ENCODE assay signal across 1 cellular context in genomic region chr10:31031666-31032514, GRCh38.
A peak's percentile ranks its signal among the peaks of the same experiment; 100 is the strongest.
TF ChIP-seq lines count a peak whose summit lies in the region.

TSS of gene ZNF438 (minus strand) at chr10:31031865. CDS start at chr10:30877034, 154,831 bp downstream.

TF ChIP-seq in HepG2, 621 proteins besides CTCF, POLR2A, EP300 and RAD21 (continued from another document and continues in another):
- TF ChIP-seq, protein P1, sequence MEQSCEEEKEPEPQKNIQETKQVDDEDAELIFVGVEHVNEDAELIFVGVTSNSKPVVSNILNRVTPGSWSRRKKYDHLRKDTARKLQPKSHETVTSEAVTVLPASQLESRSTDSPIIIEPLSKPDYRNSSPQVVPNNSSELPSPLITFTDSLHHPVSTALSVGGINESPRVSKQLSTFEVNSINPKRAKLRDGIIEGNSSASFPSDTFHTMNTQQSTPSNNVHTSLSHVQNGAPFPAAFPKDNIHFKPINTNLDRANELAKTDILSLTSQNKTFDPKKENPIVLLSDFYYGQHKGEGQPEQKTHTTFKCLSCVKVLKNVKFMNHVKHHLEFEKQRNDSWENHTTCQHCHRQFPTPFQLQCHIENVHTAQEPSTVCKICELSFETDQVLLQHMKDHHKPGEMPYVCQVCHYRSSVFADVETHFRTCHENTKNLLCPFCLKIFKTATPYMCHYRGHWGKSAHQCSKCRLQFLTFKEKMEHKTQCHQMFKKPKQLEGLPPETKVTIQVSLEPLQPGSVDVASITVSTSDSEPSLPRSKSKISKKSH (CRISPR knock-in tag; IDR thresholded peaks at IDR 0.05; ENCODE audit: borderline replicate concordance) = peak; percentile 44; the same call in 1 of the 2 replicates
- no peak for TF ChIP-seq PPARG (CRISPR knock-in tag; conservative IDR thresholded peaks at IDR 0.05)
- TF ChIP-seq ZNF614 (CRISPR knock-in tag; IDR thresholded peaks at IDR 0.05; ENCODE audit: borderline replicate concordance) = no peak
- 0 out of 2 replicates have a peak, but pooled peaks have one; percentile 27 for TF ChIP-seq PRDM15 (CRISPR knock-in tag; IDR thresholded peaks at IDR 0.05)
- no peak for TF ChIP-seq CHD2 (IDR thresholded peaks at IDR 0.05; ENCODE audit: low read depth, low read length)
- no peak for TF ChIP-seq ZNF44 (CRISPR knock-in tag; IDR thresholded peaks at IDR 0.05)
- TF ChIP-seq ZBTB46 (CRISPR knock-in tag; IDR thresholded peaks at IDR 0.05; ENCODE audit: borderline replicate concordance) = no peak
- TF ChIP-seq HOMEZ (CRISPR knock-in tag; IDR thresholded peaks at IDR 0.05; ENCODE audit: low read depth) = no peak
- no peak for TF ChIP-seq ATF6 (CRISPR knock-in tag; conservative IDR thresholded peaks at IDR 0.05)
- peak; percentile 59 for TF ChIP-seq STAG1 (CRISPR knock-in tag; IDR thresholded peaks at IDR 0.05)
- TF ChIP-seq, protein P2, sequence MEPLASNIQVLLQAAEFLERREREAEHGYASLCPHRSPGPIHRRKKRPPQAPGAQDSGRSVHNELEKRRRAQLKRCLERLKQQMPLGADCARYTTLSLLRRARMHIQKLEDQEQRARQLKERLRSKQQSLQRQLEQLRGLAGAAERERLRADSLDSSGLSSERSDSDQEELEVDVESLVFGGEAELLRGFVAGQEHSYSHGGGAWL (CRISPR knock-in tag; IDR thresholded peaks at IDR 0.05) = peak; percentile 63; the same call in 1 of the 2 replicates
- TF ChIP-seq UBTF (CRISPR knock-in tag; IDR thresholded peaks at IDR 0.05) = peak; percentile 43; the same call in 1 of the 2 replicates
- 0 out of 2 replicates have a peak, but pooled peaks have one; percentile 9 for TF ChIP-seq ISX (CRISPR knock-in tag; conservative IDR thresholded peaks at IDR 0.05)
- TF ChIP-seq, protein P3, sequence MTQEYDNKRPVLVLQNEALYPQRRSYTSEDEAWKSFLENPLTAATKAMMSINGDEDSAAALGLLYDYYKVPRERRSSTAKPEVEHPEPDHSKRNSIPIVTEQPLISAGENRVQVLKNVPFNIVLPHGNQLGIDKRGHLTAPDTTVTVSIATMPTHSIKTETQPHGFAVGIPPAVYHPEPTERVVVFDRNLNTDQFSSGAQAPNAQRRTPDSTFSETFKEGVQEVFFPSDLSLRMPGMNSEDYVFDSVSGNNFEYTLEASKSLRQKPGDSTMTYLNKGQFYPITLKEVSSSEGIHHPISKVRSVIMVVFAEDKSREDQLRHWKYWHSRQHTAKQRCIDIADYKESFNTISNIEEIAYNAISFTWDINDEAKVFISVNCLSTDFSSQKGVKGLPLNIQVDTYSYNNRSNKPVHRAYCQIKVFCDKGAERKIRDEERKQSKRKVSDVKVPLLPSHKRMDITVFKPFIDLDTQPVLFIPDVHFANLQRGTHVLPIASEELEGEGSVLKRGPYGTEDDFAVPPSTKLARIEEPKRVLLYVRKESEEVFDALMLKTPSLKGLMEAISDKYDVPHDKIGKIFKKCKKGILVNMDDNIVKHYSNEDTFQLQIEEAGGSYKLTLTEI (CRISPR knock-in tag; conservative IDR thresholded peaks at IDR 0.05) = no peak
- TF ChIP-seq KLF13 (CRISPR knock-in tag; IDR thresholded peaks at IDR 0.05) = no peak
- TF ChIP-seq MTF1 (CRISPR knock-in tag; IDR thresholded peaks at IDR 0.05) = no peak
- 0 out of 2 replicates have a peak, but pooled peaks have one; percentile 11 for TF ChIP-seq ZNF317 (CRISPR knock-in tag; IDR thresholded peaks at IDR 0.05)
- no peak for TF ChIP-seq ZNF550 (CRISPR knock-in tag; IDR thresholded peaks at IDR 0.05; ENCODE audit: borderline replicate concordance)
- peak; percentile 83 for TF ChIP-seq TOPORS (CRISPR knock-in tag; IDR thresholded peaks at IDR 0.05)
- peak; percentile 20; the same call in 1 of the 2 replicates for TF ChIP-seq ARID5B (CRISPR knock-in tag; IDR thresholded peaks at IDR 0.05)
- peak; percentile 65; the same call in 1 of the 2 replicates for TF ChIP-seq ZSCAN21 (CRISPR knock-in tag; IDR thresholded peaks at IDR 0.05; ENCODE audit: borderline replicate concordance)
- no peak for TF ChIP-seq ZNF83 (CRISPR knock-in tag; IDR thresholded peaks at IDR 0.05; ENCODE audit: borderline replicate concordance)
- no peak for TF ChIP-seq ZFYVE20 (CRISPR knock-in tag; IDR thresholded peaks at IDR 0.05; ENCODE audit: borderline replicate concordance, low read depth)
- TF ChIP-seq SRSF1 (optimal IDR thresholded peaks at IDR 0.05; ENCODE audit: low read depth, low read length) = peak; percentile 38
- no peak for TF ChIP-seq SUZ12 (IDR thresholded peaks at IDR 0.05; ENCODE audit: low read depth, low read length)
- peak; percentile 75 for TF ChIP-seq NR2C2 (CRISPR knock-in tag; IDR thresholded peaks at IDR 0.05; ENCODE audit: borderline replicate concordance)
- peak; percentile 85 for TF ChIP-seq ZMYM4 (CRISPR knock-in tag; IDR thresholded peaks at IDR 0.05)
- TF ChIP-seq KLF15 (CRISPR knock-in tag; IDR thresholded peaks at IDR 0.05; ENCODE audit: borderline replicate concordance) = no peak
- peak; percentile 75; the same call in 1 of the 2 replicates for TF ChIP-seq ZBTB10 (CRISPR knock-in tag; IDR thresholded peaks at IDR 0.05; ENCODE audit: borderline replicate concordance)
- peak; percentile 47; the same call in 1 of the 2 replicates for TF ChIP-seq SP2 (CRISPR knock-in tag; IDR thresholded peaks at IDR 0.05)
- TF ChIP-seq MIER3 (CRISPR knock-in tag; IDR thresholded peaks at IDR 0.05; ENCODE audit: borderline replicate concordance) = no peak
- peak; percentile 14; the same call in 1 of the 2 replicates for TF ChIP-seq DPF2 (CRISPR knock-in tag; IDR thresholded peaks at IDR 0.05; ENCODE audit: borderline replicate concordance, low read depth)
- 0 out of 2 replicates have a peak, but pooled peaks have one; percentile 46 for TF ChIP-seq ZNF253 (CRISPR knock-in tag; IDR thresholded peaks at IDR 0.05; ENCODE audit: borderline replicate concordance)
